ENCODE assay signal across 1 cellular context in the genomic region with DNA sequence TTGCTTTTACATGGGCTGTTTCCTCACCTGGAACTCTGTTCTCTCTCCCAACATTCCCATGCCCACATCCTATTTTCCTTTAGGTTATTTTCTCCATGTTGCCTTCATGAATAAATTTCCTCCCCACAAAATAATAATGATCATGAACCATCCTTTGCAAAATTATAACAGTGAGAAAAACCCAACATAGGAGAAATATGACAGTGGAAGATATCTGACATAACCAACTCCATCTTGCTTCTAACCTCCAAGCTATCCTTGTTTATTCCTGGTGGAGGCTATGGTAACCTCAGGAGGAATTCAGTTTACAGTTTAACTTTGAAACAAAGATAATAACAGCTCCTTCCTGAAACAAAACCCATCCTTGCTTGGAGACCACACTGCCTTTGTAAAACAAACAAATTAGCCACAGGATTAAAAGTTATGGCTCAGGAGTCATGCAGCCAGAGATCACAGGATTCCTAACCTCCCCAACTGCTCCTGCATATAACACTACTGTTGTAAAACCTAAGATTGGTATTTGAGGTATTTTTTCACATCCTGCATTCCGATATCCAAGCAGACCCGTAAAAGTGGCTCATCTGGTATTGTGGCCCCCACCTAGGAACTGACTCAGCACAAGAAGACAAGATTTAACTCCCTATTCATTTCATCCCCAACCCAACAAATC.
TF ChIP-seq lines count a peak whose summit lies in the region.

No MANE protein-coding gene starts in this region.

TF ChIP-seq in WTC11, 78 proteins besides CTCF, POLR2A, EP300 and RAD21 (continued from another document):
- TF ChIP-seq E2F4 (CRISPR knock-in tag; IDR thresholded peaks at IDR 0.05; ENCODE audit: borderline replicate concordance, low read depth) (no peak), ETV6 (CRISPR knock-in tag; IDR thresholded peaks at IDR 0.05) (no peak), SP1 (CRISPR knock-in tag; conservative IDR thresholded peaks at IDR 0.05) (no peak), E2F1 (CRISPR knock-in tag; IDR thresholded peaks at IDR 0.05) (no peak), NR2C2 (CRISPR knock-in tag; IDR thresholded peaks at IDR 0.05) (no peak), FOXP4 (CRISPR knock-in tag; IDR thresholded peaks at IDR 0.05) (no peak), RORB (CRISPR knock-in tag; IDR thresholded peaks at IDR 0.05) (no peak)
- TF ChIP-seq, protein P1, sequence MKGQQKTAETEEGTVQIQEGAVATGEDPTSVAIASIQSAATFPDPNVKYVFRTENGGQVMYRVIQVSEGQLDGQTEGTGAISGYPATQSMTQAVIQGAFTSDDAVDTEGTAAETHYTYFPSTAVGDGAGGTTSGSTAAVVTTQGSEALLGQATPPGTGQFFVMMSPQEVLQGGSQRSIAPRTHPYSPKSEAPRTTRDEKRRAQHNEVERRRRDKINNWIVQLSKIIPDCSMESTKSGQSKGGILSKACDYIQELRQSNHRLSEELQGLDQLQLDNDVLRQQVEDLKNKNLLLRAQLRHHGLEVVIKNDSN (CRISPR knock-in tag; IDR thresholded peaks at IDR 0.05) = no peak
